ENCODE assay signal across 10 cellular contexts in the genomic region with DNA sequence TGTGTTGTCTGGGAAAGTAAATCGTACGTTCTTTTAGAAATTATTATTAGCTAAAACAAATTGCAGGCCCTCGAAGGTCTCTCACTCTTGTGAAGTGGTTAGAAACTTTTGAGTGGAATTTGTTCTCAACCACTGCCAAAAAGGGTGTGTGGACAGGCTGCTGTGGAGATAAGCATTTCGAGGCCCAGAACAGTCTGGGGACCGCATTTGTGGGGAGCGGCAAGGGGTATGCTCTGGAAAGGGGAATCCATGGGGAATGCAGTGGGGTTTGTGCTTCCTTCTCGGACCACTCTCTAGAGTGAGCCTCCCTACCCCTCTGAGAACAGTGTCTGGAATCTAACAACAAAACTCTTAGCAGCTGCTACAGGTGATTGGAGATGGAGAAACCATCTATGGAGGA. TPM values are rescaled to one million over a fixed set of nuclear protein-coding genes. Genes with fewer than 3 reads are reported as not detected.
A peak's percentile ranks its signal among the peaks of the same experiment; 100 is the strongest.
DNase-seq lines count a peak whose midpoint lies in the region; ATAC-seq and TF ChIP-seq lines count a peak whose summit lies in the region.
"Had no signal": no experiment of that assay in that cellular context is flagged by ENCODE, and none has a peak within 500 bp of the region (broad histone marks: within the 10 kb centered on the region; RNA-seq: fewer than 3 reads in every experiment).

No MANE protein-coding gene starts in this region.

- no peak for DNase-seq in left ventricle myocardium inferior
- no peak for DNase-seq in Right ventricle myocardium inferior (ENCODE audit: missing footprints)
- no peak for DNase-seq in naive B cell
- no peak for DNase-seq in vagina (ENCODE audit: extremely low spot score in 2 of 2)
- no peak for DNase-seq in Ammon's horn (ENCODE audit: low spot score)
- no peak for DNase-seq in NCI-H69 (lab: John Stamatoyannopoulos, UW)
- DNase-seq: NCI-H774 had no signal

- H3K4me1 Mint-ChIP-seq in naive B cell: peaks cover 52 to 61% (median 61%) of the 10 kb centered on the region in 3 donors

- peak overlapping the region in 2 of 6 donors; percentile 5 to 40 for H3K27ac Mint-ChIP-seq in naive B cell

- H3K27ac ChIP-seq in left ventricle myocardium inferior (replicated peaks): peak overlapping the region; percentile 84
- H3K27ac ChIP-seq in ectodermal cell (ENCODE audit: insufficient read depth, low read depth, low read length, poor library complexity, severe bottlenecking): no peak overlapping the region
- peak overlapping the region; percentile 89 for H3K27ac ChIP-seq in vagina
- H3K27ac ChIP-seq: HL-60 had no signal

- no peaks in the 10 kb centered on the region for H3K36me3 Mint-ChIP-seq in naive B cell

- H3K4me3 ChIP-seq in left ventricle myocardium inferior: peak overlapping the region; percentile 79
- H3K4me3 ChIP-seq in ectodermal cell (ENCODE audit: insufficient read depth, low read depth, low read length): peak overlapping the region; percentile 60
- H3K4me3 ChIP-seq in vagina: peak overlapping the region; percentile 67 to 73

- H3K27me3 Mint-ChIP-seq in naive B cell: peaks cover 24 to 63% (median 24%) of the 10 kb centered on the region in 3 donors

- no peak for ATAC-seq in Right ventricle myocardium inferior
- ATAC-seq in naive B cell (ENCODE audit: low read depth in 2 of 2): no peak
- no peak for ATAC-seq in HG03457 (IDR thresholded peaks at IDR 0.05; ENCODE audit: unreplicated experiment)

- H3K9me3 ChIP-seq in left ventricle myocardium inferior (replicated peaks): no peaks in the 10 kb centered on the region
- H3K9me3 ChIP-seq in ectodermal cell (ENCODE audit: control insufficient read depth, low read length): no peaks in the 10 kb centered on the region
- H3K9me3 ChIP-seq in vagina: no peaks in the 10 kb centered on the region

- H3K27me3 ChIP-seq in left ventricle myocardium inferior (ENCODE audit: low read depth) (peaks cover 73% of the 10 kb centered on the region), ectodermal cell (ENCODE audit: control insufficient read depth, insufficient read depth, low read length, poor library complexity, severe bottlenecking) (peaks cover 31% of the 10 kb centered on the region), vagina (no peaks in the 10 kb centered on the region)

- intact Hi-C loops in left ventricle myocardium inferior (cut with micrococcal nuclease) (no loop called here), Right ventricle myocardium inferior (cut with DNase I) (loop anchor here (10.0 kb wide), 1 partner anchor 1419 kb away; no protein-coding TSS in a partner anchor), vagina (cut with DNase I) (loop anchor here (5.0 to 10.0 kb wide), 2 partner anchors 78 to 1359 kb away; no protein-coding TSS in a partner anchor)

- H3K36me3 ChIP-seq in left ventricle myocardium inferior (no peaks in the 10 kb centered on the region), ectodermal cell (ENCODE audit: control insufficient read depth, insufficient read depth, low read length) (no peaks in the 10 kb centered on the region), vagina (no peaks in the 10 kb centered on the region)

- peak overlapping the region in 7 of 8 donors; percentile 80 to 93 (median 92) for H3K4me3 Mint-ChIP-seq in naive B cell

- WGBS in ectodermal cell, 2 experiments: 24 to 25% methylated on average over 5 to 7 of the region's 7 CpGs

- TF ChIP-seq CTCF in left ventricle myocardium inferior (IDR thresholded peaks at IDR 0.05; ENCODE audit: borderline replicate concordance): no peak
- TF ChIP-seq CTCF in vagina (IDR thresholded peaks at IDR 0.05): no peak

- peaks cover 78% of the 10 kb centered on the region for H3K4me1 ChIP-seq in left ventricle myocardium inferior
- peaks cover 31% of the 10 kb centered on the region for H3K4me1 ChIP-seq in ectodermal cell (ENCODE audit: control insufficient read depth, insufficient read depth, low read length)
- peaks cover 63% of the 10 kb centered on the region for H3K4me1 ChIP-seq in vagina

- TF ChIP-seq POLR2A in vagina (IDR thresholded peaks at IDR 0.05): no peak

- H3K9me3 Mint-ChIP-seq in naive B cell: no peaks in the 10 kb centered on the region

RNA-seq across cellular contexts. Expression of gene NRP2, which starts 1.7 kb away (rescaled TPM):
- total RNA-seq in left ventricle myocardium inferior (7.6 TPM), Right ventricle myocardium inferior (7.6 TPM), vagina (65.6 TPM)
- 264 TPM for polyA plus RNA-seq in ectodermal cell (2013, experiment 1 of 4)
- 199 TPM for polyA plus RNA-seq in ectodermal cell (2013, experiment 2 of 4)
- polyA plus RNA-seq in ectodermal cell (2013, experiment 3 of 4): 129 TPM
- 139 TPM for polyA plus RNA-seq in ectodermal cell (2013, experiment 4 of 4)
- 1 to 10 TPM in 4 of 6 donors, under 1 TPM in 2; 0.49 to 7.6 (median 2.0) TPM for polyA plus RNA-seq in naive B cell (ENCODE audit: low read depth in 6 of 6)
